ENCODE assay signal across 9 cellular contexts in genomic region chr1:25572708-25573590, GRCh38. TPM values are rescaled to one million over a fixed set of nuclear protein-coding genes. Genes with fewer than 3 reads are reported as not detected.
DNase-seq lines count a peak whose midpoint lies in the region; ATAC-seq, FAIRE-seq and TF ChIP-seq lines count a peak whose summit lies in the region.
"Had no signal": no experiment of that assay in that cellular context is flagged by ENCODE, and none has a peak within 500 bp of the region (broad histone marks: within the 10 kb centered on the region; RNA-seq: fewer than 3 reads in every experiment).

No MANE protein-coding gene starts in this region.

- H3K9me3 Mint-ChIP-seq in CD4-positive, alpha-beta memory T cell: no peaks in the 10 kb centered on the region
- H3K9me3 Mint-ChIP-seq: IgD-negative memory B cell had no signal

- in situ Hi-C loops in GM12878 (cut with MboI): no loop called here

- H3K27me3 Mint-ChIP-seq in CD4-positive, alpha-beta memory T cell: no peaks in the 10 kb centered on the region

- WGBS in GM12878 (ENCODE audit: insufficient coverage, insufficient replicate concordance, low lambda C conversion rate, missing lambda C conversion rate): 21% methylated on average over 18 of the region's 18 CpGs

- ATAC-seq in GM12878 (peak; percentile 95), GM21528 (IDR thresholded peaks at IDR 0.05; ENCODE audit: low FRiP score, unreplicated experiment) (no peak), GM18858 (IDR thresholded peaks at IDR 0.05; ENCODE audit: unreplicated experiment) (no peak)

- H3K9ac ChIP-seq in GM12878 (ENCODE audit: control insufficient read depth, insufficient read depth, low read length): no peak overlapping the region

- H3K79me2 ChIP-seq in GM12878 (ENCODE audit: control insufficient read depth, insufficient read depth, low read length): no peaks in the 10 kb centered on the region

- H3K36me3 ChIP-seq in CD4-positive, alpha-beta memory T cell (ENCODE audit: insufficient read depth, low read length): peaks cover 6% of the 10 kb centered on the region
- H3K36me3 ChIP-seq in GM12878 (ENCODE audit: control insufficient read depth in 2 of 2, insufficient read depth in 2 of 2, low read length in 1 of 2) (no peaks in the 10 kb centered on the region), kidney epithelial cell (ENCODE audit: control insufficient read depth, insufficient read depth, low read length) (no peaks in the 10 kb centered on the region)

- H3K4me3 Mint-ChIP-seq in CD4-positive, alpha-beta memory T cell: no peak overlapping the region
- H3K4me3 Mint-ChIP-seq: IgD-negative memory B cell had no signal

- H3K4me3 ChIP-seq in CD4-positive, alpha-beta memory T cell (ENCODE audit: low read length in 2 of 2): no peak overlapping the region
- H3K4me3 ChIP-seq in GM12878 (no peak overlapping the region), kidney epithelial cell (ENCODE audit: low read depth, low read length) (no peak overlapping the region)

- peak in 4 of 5 donors; percentile 29 to 41 (median 36) for DNase-seq in CD4-positive, alpha-beta memory T cell
- DNase-seq in HCEC 1CT (peak; percentile 45), SKM-1 (lab: John Stamatoyannopoulos, UW; ENCODE audit: unreplicated experiment) (peak; percentile 36), GM12878 (ENCODE audit: low read depth, low spot score) (no peak), kidney epithelial cell (ENCODE audit: low read depth) (no peak)
- peak; percentile 31 for DNase-seq in stimulated activated CD8-positive, alpha-beta memory T cell treated with anti-CD3 and anti-CD28 coated beads, Interleukin-15, amount 100 ng/mL, for 24 hours (ENCODE audit: low read depth)

- H3K4me2 ChIP-seq in GM12878 (ENCODE audit: control insufficient read depth, insufficient read depth): no peak overlapping the region

- H2AFZ ChIP-seq in GM12878 (ENCODE audit: control insufficient read depth, low read depth, low read length): no peak overlapping the region

- no peak for TF ChIP-seq EP300 in GM12878 (IDR thresholded peaks at IDR 0.05; ENCODE audit: borderline replicate concordance in 1 of 2, control insufficient read depth in 1 of 2, low read depth in 2 of 2, low read length in 2 of 2)

- peaks cover 31% of the 10 kb centered on the region for H3K4me1 ChIP-seq in CD4-positive, alpha-beta memory T cell (ENCODE audit: insufficient read depth, low read length)
- H3K4me1 ChIP-seq in GM12878 (ENCODE audit: control insufficient read depth, insufficient read depth, low read length): no peaks in the 10 kb centered on the region

- no TSS peak for BruUV-seq in GM12878 (replicated peaks; lab: Mats Ljungman, UMichigan)

- peak; percentile 42 to 85 (median 65) for TF ChIP-seq CTCF in GM12878 (IDR thresholded peaks at IDR 0.05 in 2 of 3, conservative IDR thresholded peaks at IDR 0.05 in 1 of 3; ENCODE audit: control insufficient read depth in 2 of 3, extremely low read depth in 1 of 3, insufficient read depth in 1 of 3, low read depth in 3 of 3, low read length in 3 of 3)
- peak; percentile 76 for TF ChIP-seq CTCF in kidney epithelial cell (IDR thresholded peaks at IDR 0.05; ENCODE audit: insufficient read depth, low read length, poor library complexity, severe bottlenecking)

- no peak for TF ChIP-seq POLR2A in GM12878 (IDR thresholded peaks at IDR 0.05; ENCODE audit: low read depth, low read length)

- intact Hi-C loops in CD4-positive, alpha-beta memory T cell (cut with micrococcal nuclease): no loop called here
- intact Hi-C loops in GM12878 (cut with micrococcal nuclease; ENCODE audit: unreplicated experiment): no loop called here

- CTCF ChIA-PET in CD4-positive, alpha-beta memory T cell (lab: Charles Lee; ENCODE audit: partially characterized antibody): interaction anchor here (0.9 to 3.1 kb wide), 19 partner anchors 8 to 237 kb away, joined by 3 to 21 read pairs (median 6); partner anchors contain the start of gene LDLRAP1
- CTCF ChIA-PET in GM12878 (lab: Yijun Ruan, JAX): interaction anchor here (0.5 to 2.7 kb wide), 10 partner anchors 16 to 422 kb away, joined by 3 to 12 read pairs (median 3); no protein-coding TSS in a partner anchor

- no peak overlapping the region for H3K27ac ChIP-seq in CD4-positive, alpha-beta memory T cell (ENCODE audit: low read depth, low read length)
- no peak overlapping the region for H3K27ac ChIP-seq in GM12878 (ENCODE audit: control insufficient read depth, insufficient read depth)

- H3K27me3 ChIP-seq in CD4-positive, alpha-beta memory T cell (ENCODE audit: insufficient read depth, low read length): no peaks in the 10 kb centered on the region
- no peaks in the 10 kb centered on the region for H3K27me3 ChIP-seq in GM12878 (replicated peaks in 1 of 2; ENCODE audit: control insufficient read depth in 2 of 2, insufficient read depth in 2 of 2, low read length in 1 of 2)
- H3K27me3 ChIP-seq in kidney epithelial cell (ENCODE audit: control insufficient read depth, insufficient read depth, low read length): peaks cover 7% of the 10 kb centered on the region

- H3K4me1 Mint-ChIP-seq in CD4-positive, alpha-beta memory T cell: peaks cover 10 to 57% (median 30%) of the 10 kb centered on the region in 4 donors

- peak; percentile 72 for FAIRE-seq in GM12878 (lab: Jason Lieb, UNC)

- peak overlapping the region in 6 of 7 donors; percentile 27 to 77 (median 68) for H3K27ac Mint-ChIP-seq in CD4-positive, alpha-beta memory T cell
- H3K27ac Mint-ChIP-seq: IgD-negative memory B cell had no signal

- H3K9me3 ChIP-seq in CD4-positive, alpha-beta memory T cell (ENCODE audit: control insufficient read depth in 1 of 2, low read length in 2 of 2): no peaks in the 10 kb centered on the region
- H3K9me3 ChIP-seq in GM12878 (replicated peaks; ENCODE audit: control insufficient read depth, insufficient read depth, low read length): no peaks in the 10 kb centered on the region

- SMC1A ChIA-PET in GM12878 (lab: Charles Lee; ENCODE audit: uncharacterized antibody, unreplicated experiment): interaction anchor here (0.5 to 1.3 kb wide), 3 partner anchors 22 to 156 kb away, joined by 3 to 5 read pairs (median 3); no protein-coding TSS in a partner anchor

- TF ChIP-seq RAD21 in GM12878 (IDR thresholded peaks at IDR 0.05; ENCODE audit: insufficient read depth, low read depth, low read length): peak; percentile 51

- H3K36me3 Mint-ChIP-seq in CD4-positive, alpha-beta memory T cell: peaks cover 10 to 16% of the 10 kb centered on the region in 2 donors
- H3K36me3 Mint-ChIP-seq: IgD-negative memory B cell had no signal

- no peaks in the 10 kb centered on the region; the same call in 1 of the 2 replicates for H4K20me1 ChIP-seq in GM12878 (ENCODE audit: control insufficient read depth, insufficient read depth)

- RAD21 ChIA-PET in GM12878 (lab: Charles Lee; ENCODE audit: unreplicated experiment): interaction anchor here (0.7 kb wide), 1 partner anchor 152 kb away, joined by 3 read pairs; no protein-coding TSS in a partner anchor

- POLR2A ChIA-PET in CD4-positive, alpha-beta memory T cell (lab: Charles Lee; ENCODE audit: partially characterized antibody): interaction anchor here (1.1 to 22.9 kb wide), 12 partner anchors 19 to 248 kb away, joined by 3 to 615 read pairs (median 4); partner anchors contain the start of gene LDLRAP1
- POLR2A ChIA-PET in GM12878 (lab: Charles Lee): interaction anchor here (0.6 kb wide), 1 partner anchor 297 kb away, joined by 5 read pairs; no protein-coding TSS in a partner anchor

TF ChIP-seq in GM12878, 131 proteins besides CTCF, POLR2A, EP300 and RAD21 (continues in another document):
- TF ChIP-seq CBX3 (IDR thresholded peaks at IDR 0.05; ENCODE audit: borderline replicate concordance, low read depth): no peak

RNA-seq across cellular contexts. Expression of gene LDLRAP1, which starts 29.5 kb away (rescaled TPM):
- 100 to 1,000 TPM; 201 to 210 TPM for total RNA-seq in CD4-positive, alpha-beta memory T cell
- 100 to 1,000 TPM; 233 to 306 TPM for polyA plus RNA-seq in CD4-positive, alpha-beta memory T cell
- total RNA-seq in GM12878 (2013; cell fraction: nucleolus; rRNA removed): 14.1 and 14.8 TPM in 2 replicates
- total RNA-seq in GM12878 (2014; rRNA removed) (14.4 and 18.0 TPM in 2 replicates), GM12878 (2014; rRNA removed; fragmentation: Illumina TruSeq; extraction: Trizol) (13.6 and 21.1 TPM in 2 replicates), GM12878 (2021) (32.5 and 37.6 TPM in 2 replicates), kidney epithelial cell (7.5 and 15.3 TPM in 2 replicates)
- polyA plus RNA-seq in GM12878 (2011; ENCODE audit: low read depth): 3.4 TPM
- polyA plus RNA-seq in GM12878 (2011; rRNA removed) (9.5 and 13.9 TPM in 2 replicates), GM12878 (2014; fragmentation: Illumina TruSeq; extraction: Trizol) (16.6 and 23.0 TPM in 2 replicates), GM12878 (2014; fragmentation: Nextera tagmentation; extraction: Ambion mirVana) (1 to 10 TPM in 1 of 2 experiments, under 1 TPM in 1; 0.43 to 3.0 TPM), GM12878 (2014; rRNA removed) (25.8 and 31.6 TPM in 2 replicates), GM12878 (2016; fragmentation: Nextera tagmentation; extraction: Ambion mirVana) (10 to 100 TPM; 27.7 to 33.8 TPM)
- 18.8 and 20.3 TPM in 2 replicates for polyA plus RNA-seq in GM12878 (2011; cell fraction: cytosol; rRNA removed)
- 46.2 and 46.4 TPM in 2 replicates for polyA plus RNA-seq in GM12878 (2011; cell fraction: nucleus; rRNA removed)
- 8.5 and 9.9 TPM in 2 replicates for polyA plus RNA-seq in GM12878 (2012)
- 10.7 and 14.4 TPM in 2 replicates for polyA minus RNA-seq in GM12878 (2011; rRNA and poly(A)+ RNA removed)
- 4.7 and 9.9 TPM in 2 replicates for polyA minus RNA-seq in GM12878 (2011; cell fraction: cytosol; rRNA and poly(A)+ RNA removed)
- polyA minus RNA-seq in GM12878 (2011; cell fraction: nucleus; rRNA and poly(A)+ RNA removed): 6.2 and 12.9 TPM in 2 replicates

RNA-seq across cellular contexts. Expression of gene MAN1C1, which starts 43.6 kb away (rescaled TPM):
- 10 to 100 TPM; 42.6 to 45.1 TPM for total RNA-seq in CD4-positive, alpha-beta memory T cell
- 10 to 100 TPM in 1 of 2 donors, 1 to 10 TPM in 1; 3.6 to 10.4 TPM for polyA plus RNA-seq in CD4-positive, alpha-beta memory T cell
- 0.58 and 0.88 TPM in 2 replicates for total RNA-seq in GM12878 (2013; cell fraction: nucleolus; rRNA removed)
- total RNA-seq in GM12878 (2014; rRNA removed) (0.23 TPM in 1 of 2 replicates, not detected in the other), GM12878 (2014; rRNA removed; fragmentation: Illumina TruSeq; extraction: Trizol) (0.09 and 0.22 TPM in 2 replicates), GM12878 (2021) (0.19 and 0.21 TPM in 2 replicates), kidney epithelial cell (1.4 and 4.3 TPM in 2 replicates)
- not detected for polyA plus RNA-seq in GM12878 (2011; ENCODE audit: low read depth)
- polyA plus RNA-seq in GM12878 (2011; rRNA removed) (0.35 and 0.38 TPM in 2 replicates), GM12878 (2014; fragmentation: Illumina TruSeq; extraction: Trizol) (0.12 TPM in 1 of 2 replicates, not detected in the other), GM12878 (2014; fragmentation: Nextera tagmentation; extraction: Ambion mirVana) (not detected), GM12878 (2014; rRNA removed) (0.18 and 0.56 TPM in 2 replicates), GM12878 (2016; fragmentation: Nextera tagmentation; extraction: Ambion mirVana) (under 1 TPM in 1 of 2 experiments, not detected in 1; 0.15 TPM)
- polyA plus RNA-seq in GM12878 (2011; cell fraction: cytosol; rRNA removed): 0.64 and 0.70 TPM in 2 replicates
- 1.0 and 1.1 TPM in 2 replicates for polyA plus RNA-seq in GM12878 (2011; cell fraction: nucleus; rRNA removed)
- 0.16 and 0.29 TPM in 2 replicates for polyA plus RNA-seq in GM12878 (2012)
- polyA minus RNA-seq in GM12878 (2011; rRNA and poly(A)+ RNA removed): 0.46 and 0.80 TPM in 2 replicates
- polyA minus RNA-seq in GM12878 (2011; cell fraction: cytosol; rRNA and poly(A)+ RNA removed): 0.62 TPM in 1 of 2 replicates, not detected in the other
- 0.24 and 0.29 TPM in 2 replicates for polyA minus RNA-seq in GM12878 (2011; cell fraction: nucleus; rRNA and poly(A)+ RNA removed)

Comparison
In these comparisons a context has a peak if more than half of its experiments do, and no peak if none do; other contexts are left out.
1. DNase-seq: peak in CD4-positive, alpha-beta memory T cell (4 of 5), HCEC 1CT (single experiment), SKM-1 (single experiment) and stimulated activated CD8-positive, alpha-beta memory T cell treated with anti-CD3 and anti-CD28 coated beads, Interleukin-15, amount 100 ng/mL, for 24 hours (single experiment); none in GM12878 (single experiment) and kidney epithelial cell (single experiment).
2. RNA of gene LDLRAP1, which starts 29.5 kb away (total RNA-seq): 201 to 210 TPM in CD4-positive, alpha-beta memory T cell; 13.6 to 37.6 TPM in GM12878 and 7.5 to 15.3 TPM in kidney epithelial cell; every median in the first group is over 4 times any median in the second.